ENCODE assay signal across 29 cellular contexts in the genomic region with DNA sequence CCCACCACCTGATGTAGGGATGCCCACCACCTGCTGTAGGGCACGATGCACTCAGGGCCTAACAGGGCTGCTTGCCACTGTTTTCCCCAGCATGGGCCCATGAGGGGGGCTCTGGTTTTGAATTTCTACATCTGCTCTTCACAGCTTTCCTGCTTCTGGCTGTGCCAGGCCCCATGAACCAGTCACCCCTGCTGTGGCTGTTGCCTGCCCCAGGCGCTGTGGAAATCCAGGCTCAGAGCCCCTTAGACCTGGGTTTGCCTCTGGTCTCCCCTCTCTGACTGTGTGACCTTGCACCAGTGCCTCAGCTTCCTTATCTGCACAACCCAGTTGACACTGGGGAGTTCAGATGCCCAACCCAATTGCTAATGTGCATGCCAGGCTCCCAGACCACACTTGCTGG. TPM values are rescaled to one million over a fixed set of nuclear protein-coding genes. Genes with fewer than 3 reads are reported as not detected.
"Had no signal": no experiment of that assay in that cellular context is flagged by ENCODE, and none has a peak within 500 bp of the region (broad histone marks: within the 10 kb centered on the region; RNA-seq: fewer than 3 reads in every experiment).

No MANE protein-coding gene starts in this region.

- H3K27ac ChIP-seq: SJCRH30, SK-N-MC, WERI-Rb-1 had no signal

- H3K27me3 ChIP-seq: body of pancreas, MG63 had no signal

- H3K4me3 ChIP-seq: body of pancreas, MG63, SJCRH30, SK-N-MC had no signal

- H3K4me1 ChIP-seq: SJCRH30 had no signal

- H3K36me3 ChIP-seq: MG63, SJCRH30, WERI-Rb-1 had no signal

- ATAC-seq: body of pancreas, Panc1 had no signal

- H3K9me3 ChIP-seq: body of pancreas, MG63, SJCRH30 had no signal

- DNase-seq: activated CD4-positive, alpha-beta memory T cell treated with anti-CD3 and anti-CD28 coated beads, Interleukin-2, amount 10 ng/mL, durations not matched to agents 7 days and 5 days; activated CD4-positive, alpha-beta T cell treated with anti-CD3 and anti-CD28 coated beads for 1 hour; activated CD4-positive, alpha-beta T cell treated with anti-CD3 and anti-CD28 coated beads for 48 hours; activated CD4-positive, CD25-positive, alpha-beta regulatory T cell; activated gamma-delta T cell; activated naive CD4-positive, alpha-beta T cell treated with Interleukin-2 at 50 U/mL for 16 hours; activated naive CD8-positive, alpha-beta T cell treated with anti-CD3 and anti-CD28 coated beads, Interleukin-2, amount 10 ng/mL, durations not matched to agents 7 days and 5 days; activated T-cell treated with anti-CD3 and anti-CD28 coated beads, Interleukin-2, amount 50 U/mL, for 24 hours; body of pancreas; caudate nucleus; Karpas-422; KBM-7; MG63; NCI-H1092; NCI-H1436 treated with DMSO at 0.1 percent for 48 hours; NCI-H1694 treated with DMSO at 0.1 percent for 48 hours; NCI-H2029; NCI-H345; NCI-H524 treated with DMSO at 0.1 percent for 48 hours; SHP77; SJCRH30; T1000; WERI-Rb-1 had no signal

RNA-seq across cellular contexts. Expression of a gene that starts 6.1 kb away (rescaled TPM):
- total RNA-seq: activated CD4-positive, alpha-beta memory T cell treated with anti-CD3 and anti-CD28 coated beads, Interleukin-2, amount 10 ng/mL, durations not matched to agents 7 days and 5 days; activated CD8-positive, alpha-beta memory T cell treated with anti-CD3 and anti-CD28 coated beads for 36 hours; activated naive CD8-positive, alpha-beta T cell treated with anti-CD3 and anti-CD28 coated beads, Interleukin-2, amount 10 ng/mL, durations not matched to agents 7 days and 5 days; activated T-helper 2 cell treated with anti-CD3 and anti-CD28 coated beads, Interferon-gamma antibody, Interleukin-2, Interleukin-4, amounts not matched to agents 10 μg/mL and 5 μg/mL and 100 μg/mL, durations not matched to agents 14 hours and 24 hours and 36 hours; T-helper 1 cell treated with Interleukin-12 subunit alpha and Interleukin-12 subunit beta and Interleukin-4 antibody, amounts not matched to agents 30 ng/mL and 1 ng/mL, for 36 hours; T-helper 2 cell treated with Interferon-gamma antibody and Interleukin-4, amounts not matched to agents 100 ng/mL and 5 ng/mL, for 36 hours had no signal
